1 cellular context compared by ENCODE assay signal in genomic region chr11:95698939-95699562, GRCh38.
TF ChIP-seq lines count a peak whose summit lies in the region.

No MANE protein-coding gene starts in this region.

TF ChIP-seq in GM12878, 131 proteins besides CTCF, POLR2A, EP300 and RAD21 (continued from another document):
- no peak for TF ChIP-seq SUZ12 (IDR thresholded peaks at IDR 0.05; ENCODE audit: unreplicated experiment)
